Comparison of ENCODE assay signal across 18 cellular contexts in the genomic region with DNA sequence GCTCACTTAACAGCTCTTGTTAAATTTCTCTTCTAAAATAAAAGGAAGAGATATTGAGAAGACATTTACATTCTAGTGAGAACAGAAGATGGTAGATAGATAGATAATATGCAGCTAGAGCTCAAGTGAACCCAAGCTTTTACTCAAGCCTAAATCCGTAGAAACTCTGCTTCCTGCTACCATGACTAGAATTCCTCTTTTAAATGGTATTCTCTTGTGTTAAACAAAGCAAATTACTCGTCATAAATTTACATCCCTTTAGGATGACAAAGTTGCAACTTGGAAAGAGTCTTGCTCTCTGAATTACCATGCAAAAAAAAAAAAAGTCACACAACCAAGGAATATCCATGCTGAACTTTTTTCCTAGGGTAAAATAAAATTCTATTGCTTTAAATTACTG.
DNase-seq lines count a peak whose midpoint lies in the region; ATAC-seq and TF ChIP-seq lines count a peak whose summit lies in the region.
"Had no signal": no experiment of that assay in that cellular context is flagged by ENCODE, and none has a peak within 500 bp of the region (broad histone marks: within the 10 kb centered on the region; RNA-seq: fewer than 3 reads in every experiment).

No MANE protein-coding gene starts in this region.

- DNase-seq in WTC11 (ENCODE audit: low spot score) (no peak), iPS DF 6.9 (ENCODE audit: low read depth, low spot score) (peak; percentile 20), suprapubic skin (ENCODE audit: low spot score in 2 of 2) (no peak), cortex of kidney (lab: John Stamatoyannopoulos, UW) (no peak), testis (no peak)
- DNase-seq: CD8-positive, alpha-beta T cell; COR-L47; DMS 273 treated with DMSO at 0.1 percent for 48 hours; DMS53; DND-41; EL; GM23248; HCEC 1CT had no signal

- no peaks in the 10 kb centered on the region for H3K9me3 ChIP-seq in HUES6 (ENCODE audit: control insufficient read depth, insufficient read depth, low read depth, low read length)
- H3K9me3 ChIP-seq in iPS DF 6.9 (ENCODE audit: control insufficient read depth, insufficient read depth, low read length) = no peaks in the 10 kb centered on the region
- H3K9me3 ChIP-seq in suprapubic skin = no peaks in the 10 kb centered on the region
- H3K9me3 ChIP-seq in testis = no peaks in the 10 kb centered on the region
- H3K9me3 ChIP-seq: BLaER1 treated with 17β-estradiol and CSF1 and Interleukin-3, amounts not matched to agents 10 nM and 100 nM had no signal

- peak; percentile 56 for ATAC-seq in WTC11
- ATAC-seq: CD8-positive, alpha-beta T cell; GM12878 had no signal

- no peaks in the 10 kb centered on the region for H3K27me3 Mint-ChIP-seq in WTC11 (ENCODE audit: low read depth)
- H3K27me3 Mint-ChIP-seq: B cell had no signal

- H3K4me3 ChIP-seq in HUES6 (ENCODE audit: low read depth, low read length) (peak overlapping the region; percentile 36), iPS DF 6.9 (ENCODE audit: low read length) (no peak overlapping the region), suprapubic skin (no peak overlapping the region), testis (no peak overlapping the region)
- H3K4me3 ChIP-seq: BLaER1 treated with 17β-estradiol and CSF1 and Interleukin-3, amounts not matched to agents 10 nM and 100 nM; GM12878; GM23248 had no signal

- CTCF ChIA-PET in WTC11 (lab: Charles Lee) = no interaction called here

- peak overlapping the region; percentile 70; the same call in 1 of the 2 replicates for H3K27ac ChIP-seq in HUES6 (ENCODE audit: low read depth, low read length)
- no peak overlapping the region for H3K27ac ChIP-seq in iPS DF 6.9 (ENCODE audit: low read length)
- H3K27ac ChIP-seq in suprapubic skin = no peak overlapping the region
- H3K27ac ChIP-seq in testis = no peak overlapping the region
- H3K27ac ChIP-seq: BLaER1 treated with 17β-estradiol and CSF1 and Interleukin-3, amounts not matched to agents 10 nM and 100 nM; GM23248; HL-60 had no signal

- intact Hi-C loops in testis (cut with DNase I; ENCODE audit: low total_unique reads) = no loop called here

- TF ChIP-seq EP300 in suprapubic skin (IDR thresholded peaks at IDR 0.05) = no peak

- H3K27ac Mint-ChIP-seq in WTC11 = no peak overlapping the region
- H3K27ac Mint-ChIP-seq: B cell; CD8-positive, alpha-beta T cell had no signal

- H3K9me3 Mint-ChIP-seq in WTC11 = no peaks in the 10 kb centered on the region

- TF ChIP-seq POLR2A in suprapubic skin (IDR thresholded peaks at IDR 0.05) (no peak), testis (IDR thresholded peaks at IDR 0.05) (no peak)

- H3K9ac ChIP-seq in HUES6 (ENCODE audit: low read length) = no peak overlapping the region
- H3K9ac ChIP-seq: BLaER1 treated with 17β-estradiol and CSF1 and Interleukin-3, amounts not matched to agents 10 nM and 100 nM; GM23248 had no signal

- TF ChIP-seq CTCF in WTC11 (IDR thresholded peaks at IDR 0.05) (no peak), suprapubic skin (IDR thresholded peaks at IDR 0.05) (no peak), testis (IDR thresholded peaks at IDR 0.05) (no peak)

- no peaks in the 10 kb centered on the region for H3K27me3 ChIP-seq in HUES6 (ENCODE audit: control insufficient read depth, insufficient read depth, low read length)
- no peaks in the 10 kb centered on the region for H3K27me3 ChIP-seq in iPS DF 6.9 (ENCODE audit: control insufficient read depth, insufficient read depth, low read length)
- no peaks in the 10 kb centered on the region for H3K27me3 ChIP-seq in suprapubic skin
- no peaks in the 10 kb centered on the region for H3K27me3 ChIP-seq in testis
- H3K27me3 ChIP-seq: BLaER1 treated with 17β-estradiol and CSF1 and Interleukin-3, amounts not matched to agents 10 nM and 100 nM had no signal

- peaks cover 32% of the 10 kb centered on the region for H3K4me1 Mint-ChIP-seq in WTC11
- H3K4me1 Mint-ChIP-seq: B cell had no signal

- POLR2A ChIA-PET in WTC11 (lab: Charles Lee) = no interaction called here

- WGBS in iPS DF 6.9 (ENCODE audit: insufficient coverage, insufficient read length) = no CpG with 5 or more reads among the region's 2 CpGs
- 50% methylated on average over 2 of the region's 2 CpGs for WGBS in suprapubic skin
- 54 to 60% methylated on average over 2 of the region's 2 CpGs for WGBS in testis, 2 donors

- no peaks in the 10 kb centered on the region for H3K36me3 Mint-ChIP-seq in WTC11
- H3K36me3 Mint-ChIP-seq: CD8-positive, alpha-beta T cell had no signal

- peaks cover 30% of the 10 kb centered on the region for H3K4me1 ChIP-seq in HUES6 (ENCODE audit: control insufficient read depth, insufficient read depth, low read length)
- 0 out of 2 replicates have a peak, but pooled peaks cover 1% of the 10 kb centered on the region for H3K4me1 ChIP-seq in iPS DF 6.9 (ENCODE audit: control insufficient read depth, insufficient read depth, low read length)
- H3K4me1 ChIP-seq in suprapubic skin = no peaks in the 10 kb centered on the region
- no peaks in the 10 kb centered on the region for H3K4me1 ChIP-seq in testis
- H3K4me1 ChIP-seq: BLaER1 treated with 17β-estradiol and CSF1 and Interleukin-3, amounts not matched to agents 10 nM and 100 nM had no signal

- H3K36me3 ChIP-seq in HUES6 (ENCODE audit: control insufficient read depth, insufficient read depth, low read length) (no peaks in the 10 kb centered on the region), iPS DF 6.9 (ENCODE audit: control insufficient read depth, insufficient read depth, low read length) (no peaks in the 10 kb centered on the region), suprapubic skin (no peaks in the 10 kb centered on the region), testis (ENCODE audit: low read depth, missing control alignments) (no peaks in the 10 kb centered on the region)
- H3K36me3 ChIP-seq: BLaER1 treated with 17β-estradiol and CSF1 and Interleukin-3, amounts not matched to agents 10 nM and 100 nM had no signal

- no peak overlapping the region for H3K4me3 Mint-ChIP-seq in WTC11
- H3K4me3 Mint-ChIP-seq: B cell; CD8-positive, alpha-beta T cell had no signal

TF ChIP-seq in WTC11, 78 proteins besides CTCF, POLR2A, EP300 and RAD21 (continues in another document):
- TF ChIP-seq CREM (CRISPR knock-in tag; IDR thresholded peaks at IDR 0.05) (no peak), E2F5 (CRISPR knock-in tag; IDR thresholded peaks at IDR 0.05) (no peak), MYBL2 (CRISPR knock-in tag; IDR thresholded peaks at IDR 0.05) (no peak), ZNF317 (CRISPR knock-in tag; IDR thresholded peaks at IDR 0.05; ENCODE audit: borderline replicate concordance, low read depth) (no peak), ZNF263 (CRISPR knock-in tag; IDR thresholded peaks at IDR 0.05; ENCODE audit: low read depth) (no peak), NR2C2 (CRISPR knock-in tag; IDR thresholded peaks at IDR 0.05) (no peak), GTF2I (CRISPR knock-in tag; conservative IDR thresholded peaks at IDR 0.05) (no peak), HMGXB4 (CRISPR knock-in tag; IDR thresholded peaks at IDR 0.05) (no peak)
- TF ChIP-seq, protein P1, sequence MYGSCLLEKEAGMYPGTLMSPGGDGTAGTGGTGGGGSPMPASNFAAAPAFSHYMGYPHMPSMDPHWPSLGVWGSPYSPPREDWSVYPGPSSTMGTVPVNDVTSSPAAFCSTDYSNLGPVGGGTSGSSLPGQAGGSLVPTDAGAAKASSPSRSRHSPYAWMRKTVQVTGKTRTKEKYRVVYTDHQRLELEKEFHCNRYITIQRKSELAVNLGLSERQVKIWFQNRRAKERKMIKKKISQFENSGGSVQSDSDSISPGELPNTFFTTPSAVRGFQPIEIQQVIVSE (CRISPR knock-in tag; IDR thresholded peaks at IDR 0.05; ENCODE audit: borderline replicate concordance) = no peak
